Comparison of ENCODE assay signal across 20 cellular contexts in genomic region chr9:34310205-34310604, GRCh38. TPM values are rescaled to one million over a fixed set of nuclear protein-coding genes. Genes with fewer than 3 reads are reported as not detected.
DNase-seq lines count a peak whose midpoint lies in the region; ATAC-seq and TF ChIP-seq lines count a peak whose summit lies in the region.
"Had no signal": no experiment of that assay in that cellular context is flagged by ENCODE, and none has a peak within 500 bp of the region (broad histone marks: within the 10 kb centered on the region; RNA-seq: fewer than 3 reads in every experiment).

No MANE protein-coding gene starts in this region.

- H3K27ac Mint-ChIP-seq in T-helper 17 cell: no peak overlapping the region
- H3K27ac Mint-ChIP-seq: activated naive CD8-positive, alpha-beta T cell treated with anti-CD3 and anti-CD28 coated beads for 36 hours; natural killer cell treated with Interleukin-12 subunit alpha and Interleukin-12 subunit beta and Interleukin-15 and Interleukin-18, amount 100 ng/mL, for 72 hours had no signal

- H3K4me3 ChIP-seq in fibroblast of villous mesenchyme (ENCODE audit: low read depth, low read length): no peak overlapping the region
- H3K4me3 ChIP-seq: cardiac muscle cell, dorsolateral prefrontal cortex, heart left ventricle, lung, psoas muscle, spleen, thyroid gland had no signal

- ATAC-seq in T-helper 17 cell: no peak
- no peak for ATAC-seq in stimulated activated naive CD8-positive, alpha-beta T cell treated with anti-CD3 and anti-CD28 coated beads, Interleukin-15, Interleukin-2, amounts not matched to agents 100 U/mL and 50 U/mL, for 24 hours
- ATAC-seq: esophagus mucosa; heart left ventricle; natural killer cell treated with Interleukin-12 subunit alpha and Interleukin-12 subunit beta and Interleukin-15 and Interleukin-18, amount 100 ng/mL, for 72 hours; psoas muscle had no signal

- TF ChIP-seq CTCF in fibroblast of villous mesenchyme (IDR thresholded peaks at IDR 0.05; ENCODE audit: insufficient read depth, low read depth, low read length): no peak

- peaks cover 2% of the 10 kb centered on the region for H3K4me1 Mint-ChIP-seq in T-helper 17 cell

- H3K4me3 Mint-ChIP-seq in T-helper 17 cell: no peak overlapping the region
- H3K4me3 Mint-ChIP-seq: activated naive CD8-positive, alpha-beta T cell treated with anti-CD3 and anti-CD28 coated beads for 36 hours; natural killer cell treated with Interleukin-12 subunit alpha and Interleukin-12 subunit beta and Interleukin-15 and Interleukin-18, amount 100 ng/mL, for 72 hours had no signal

- H3K36me3 Mint-ChIP-seq in T-helper 17 cell (ENCODE audit: low read depth): no peaks in the 10 kb centered on the region
- H3K36me3 Mint-ChIP-seq: natural killer cell treated with Interleukin-12 subunit alpha and Interleukin-12 subunit beta and Interleukin-15 and Interleukin-18, amount 100 ng/mL, for 72 hours had no signal

- no peaks in the 10 kb centered on the region for H3K9me3 ChIP-seq in T-helper 17 cell (ENCODE audit: control insufficient read depth, low read length, poor library complexity, severe bottlenecking)
- H3K9me3 ChIP-seq: heart left ventricle, psoas muscle, spleen, thyroid gland had no signal

- peak; percentile 15 for DNase-seq in ELR (ENCODE audit: low read depth)
- DNase-seq in NCI-H1092 (lab: John Stamatoyannopoulos, UW): peak; percentile 22
- DNase-seq in NCI-H2171 treated with DMSO at 0.1 percent for 48 hours (lab: John Stamatoyannopoulos, UW): peak; percentile 82
- DNase-seq in fibroblast of villous mesenchyme (ENCODE audit: low read depth): peak; percentile 22
- no peak for DNase-seq in T-helper 17 cell
- DNase-seq in hypothalamus (lab: John Stamatoyannopoulos, UW): no peak
- no peak for DNase-seq in G401 (ENCODE audit: low spot score)
- no peak for DNase-seq in stimulated activated naive CD8-positive, alpha-beta T cell treated with anti-CD3 and anti-CD28 coated beads, Interleukin-15, Interleukin-2, amounts not matched to agents 100 U/mL and 50 U/mL, for 24 hours
- DNase-seq: activated naive CD8-positive, alpha-beta T cell treated with anti-CD3 and anti-CD28 coated beads for 36 hours; AML-193; dorsolateral prefrontal cortex; GOT3; heart left ventricle; psoas muscle; spleen; thyroid gland had no signal

- H3K27me3 Mint-ChIP-seq in T-helper 17 cell: no peaks in the 10 kb centered on the region
- H3K27me3 Mint-ChIP-seq: activated naive CD8-positive, alpha-beta T cell treated with anti-CD3 and anti-CD28 coated beads for 36 hours; natural killer cell treated with Interleukin-12 subunit alpha and Interleukin-12 subunit beta and Interleukin-15 and Interleukin-18, amount 100 ng/mL, for 72 hours had no signal

- in situ Hi-C loops in G401 (cut with HindIII; ENCODE audit: low sequenced_read_pairs): no loop called here

RNA-seq across cellular contexts. Expression of gene KIF24, which starts 18.9 kb away (rescaled TPM):
- total RNA-seq in fibroblast of villous mesenchyme (2.6 and 3.5 TPM in 2 replicates), T-helper 17 cell (under 1 TPM; 0.08 to 0.12 TPM)
- 5.2 and 6.2 TPM in 2 replicates for total RNA-seq in G401 (2014; rRNA removed; shearing (Covaris generic))

RNA-seq across cellular contexts. Expression of gene NUDT2, which starts 19.2 kb away (rescaled TPM):
- total RNA-seq in fibroblast of villous mesenchyme: 21.6 and 30.2 TPM in 2 replicates
- total RNA-seq in T-helper 17 cell: 10 to 100 TPM; 11.2 to 15.0 TPM
- 27.5 and 50.5 TPM in 2 replicates for total RNA-seq in G401 (2014; rRNA removed; shearing (Covaris generic))

Comparison
In these comparisons a context has a peak if more than half of its experiments do, and no peak if none do; other contexts are left out.
1. DNase-seq: peak in ELR (single experiment), NCI-H1092 (single experiment), NCI-H2171 treated with DMSO at 0.1 percent for 48 hours (single experiment) and fibroblast of villous mesenchyme (single experiment); none in T-helper 17 cell (0 of 3), hypothalamus (0 of 51), G401 (single experiment) and stimulated activated naive CD8-positive, alpha-beta T cell treated with anti-CD3 and anti-CD28 coated beads, Interleukin-15, Interleukin-2, amounts not matched to agents 100 U/mL and 50 U/mL, for 24 hours (single experiment).